ENCODE assay signal across 1 cellular context in the genomic region with DNA sequence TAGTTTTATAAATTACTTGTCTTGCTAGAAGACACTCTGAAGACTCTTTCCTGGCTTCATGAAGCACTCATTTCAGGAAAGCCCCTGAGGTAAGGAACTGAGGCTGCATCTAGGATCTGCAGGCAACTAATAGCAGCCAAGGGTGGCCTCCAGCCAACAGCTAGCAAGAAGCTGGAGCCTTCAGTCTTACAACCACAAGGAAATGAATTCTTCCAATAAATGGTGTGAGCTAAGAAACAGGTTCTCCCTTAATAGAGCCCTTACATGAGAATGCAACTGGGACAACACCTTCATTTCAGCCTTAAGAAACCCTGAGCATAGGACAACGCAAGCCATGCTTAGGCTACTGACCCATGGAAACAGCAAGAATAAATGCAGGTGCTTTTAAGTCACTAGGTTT.
TF ChIP-seq lines count a peak whose summit lies in the region.

No MANE protein-coding gene starts in this region.

TF ChIP-seq in SK-N-SH treated with all-trans-retinoic acid at 6 μM for 48 hours, 23 proteins besides CTCF, POLR2A, EP300 and RAD21 (continued from another document):
- TF ChIP-seq, protein P1, sequence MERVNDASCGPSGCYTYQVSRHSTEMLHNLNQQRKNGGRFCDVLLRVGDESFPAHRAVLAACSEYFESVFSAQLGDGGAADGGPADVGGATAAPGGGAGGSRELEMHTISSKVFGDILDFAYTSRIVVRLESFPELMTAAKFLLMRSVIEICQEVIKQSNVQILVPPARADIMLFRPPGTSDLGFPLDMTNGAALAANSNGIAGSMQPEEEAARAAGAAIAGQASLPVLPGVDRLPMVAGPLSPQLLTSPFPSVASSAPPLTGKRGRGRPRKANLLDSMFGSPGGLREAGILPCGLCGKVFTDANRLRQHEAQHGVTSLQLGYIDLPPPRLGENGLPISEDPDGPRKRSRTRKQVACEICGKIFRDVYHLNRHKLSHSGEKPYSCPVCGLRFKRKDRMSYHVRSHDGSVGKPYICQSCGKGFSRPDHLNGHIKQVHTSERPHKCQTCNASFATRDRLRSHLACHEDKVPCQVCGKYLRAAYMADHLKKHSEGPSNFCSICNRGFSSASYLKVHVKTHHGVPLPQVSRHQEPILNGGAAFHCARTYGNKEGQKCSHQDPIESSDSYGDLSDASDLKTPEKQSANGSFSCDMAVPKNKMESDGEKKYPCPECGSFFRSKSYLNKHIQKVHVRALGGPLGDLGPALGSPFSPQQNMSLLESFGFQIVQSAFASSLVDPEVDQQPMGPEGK (CRISPR knock-in tag; IDR thresholded peaks at IDR 0.05; ENCODE audit: borderline replicate concordance), result no peak
- TF ChIP-seq OSR1 (CRISPR knock-in tag; IDR thresholded peaks at IDR 0.05) (no peak), ZFP30 (CRISPR knock-in tag; IDR thresholded peaks at IDR 0.05) (no peak), CSDC2 (CRISPR knock-in tag; IDR thresholded peaks at IDR 0.05) (no peak), RARB (CRISPR knock-in tag; IDR thresholded peaks at IDR 0.05) (no peak), GLIS3 (CRISPR knock-in tag; IDR thresholded peaks at IDR 0.05) (no peak), ARNTL (CRISPR knock-in tag; IDR thresholded peaks at IDR 0.05; ENCODE audit: borderline replicate concordance, low read depth) (no peak), BACH2 (CRISPR knock-in tag; IDR thresholded peaks at IDR 0.05; ENCODE audit: borderline replicate concordance) (no peak), ZNF8 (CRISPR knock-in tag; IDR thresholded peaks at IDR 0.05) (no peak)
- TF ChIP-seq, protein P2, sequence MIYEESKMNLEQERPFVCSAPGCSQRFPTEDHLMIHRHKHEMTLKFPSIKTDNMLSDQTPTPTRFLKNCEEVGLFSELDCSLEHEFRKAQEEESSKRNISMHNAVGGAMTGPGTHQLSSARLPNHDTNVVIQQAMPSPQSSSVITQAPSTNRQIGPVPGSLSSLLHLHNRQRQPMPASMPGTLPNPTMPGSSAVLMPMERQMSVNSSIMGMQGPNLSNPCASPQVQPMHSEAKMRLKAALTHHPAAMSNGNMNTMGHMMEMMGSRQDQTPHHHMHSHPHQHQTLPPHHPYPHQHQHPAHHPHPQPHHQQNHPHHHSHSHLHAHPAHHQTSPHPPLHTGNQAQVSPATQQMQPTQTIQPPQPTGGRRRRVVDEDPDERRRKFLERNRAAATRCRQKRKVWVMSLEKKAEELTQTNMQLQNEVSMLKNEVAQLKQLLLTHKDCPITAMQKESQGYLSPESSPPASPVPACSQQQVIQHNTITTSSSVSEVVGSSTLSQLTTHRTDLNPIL (CRISPR knock-in tag; IDR thresholded peaks at IDR 0.05; ENCODE audit: low read depth), result no peak
- TF ChIP-seq, protein P3, sequence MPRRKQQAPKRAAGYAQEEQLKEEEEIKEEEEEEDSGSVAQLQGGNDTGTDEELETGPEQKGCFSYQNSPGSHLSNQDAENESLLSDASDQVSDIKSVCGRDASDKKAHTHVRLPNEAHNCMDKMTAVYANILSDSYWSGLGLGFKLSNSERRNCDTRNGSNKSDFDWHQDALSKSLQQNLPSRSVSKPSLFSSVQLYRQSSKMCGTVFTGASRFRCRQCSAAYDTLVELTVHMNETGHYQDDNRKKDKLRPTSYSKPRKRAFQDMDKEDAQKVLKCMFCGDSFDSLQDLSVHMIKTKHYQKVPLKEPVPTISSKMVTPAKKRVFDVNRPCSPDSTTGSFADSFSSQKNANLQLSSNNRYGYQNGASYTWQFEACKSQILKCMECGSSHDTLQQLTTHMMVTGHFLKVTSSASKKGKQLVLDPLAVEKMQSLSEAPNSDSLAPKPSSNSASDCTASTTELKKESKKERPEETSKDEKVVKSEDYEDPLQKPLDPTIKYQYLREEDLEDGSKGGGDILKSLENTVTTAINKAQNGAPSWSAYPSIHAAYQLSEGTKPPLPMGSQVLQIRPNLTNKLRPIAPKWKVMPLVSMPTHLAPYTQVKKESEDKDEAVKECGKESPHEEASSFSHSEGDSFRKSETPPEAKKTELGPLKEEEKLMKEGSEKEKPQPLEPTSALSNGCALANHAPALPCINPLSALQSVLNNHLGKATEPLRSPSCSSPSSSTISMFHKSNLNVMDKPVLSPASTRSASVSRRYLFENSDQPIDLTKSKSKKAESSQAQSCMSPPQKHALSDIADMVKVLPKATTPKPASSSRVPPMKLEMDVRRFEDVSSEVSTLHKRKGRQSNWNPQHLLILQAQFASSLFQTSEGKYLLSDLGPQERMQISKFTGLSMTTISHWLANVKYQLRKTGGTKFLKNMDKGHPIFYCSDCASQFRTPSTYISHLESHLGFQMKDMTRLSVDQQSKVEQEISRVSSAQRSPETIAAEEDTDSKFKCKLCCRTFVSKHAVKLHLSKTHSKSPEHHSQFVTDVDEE (CRISPR knock-in tag; IDR thresholded peaks at IDR 0.05), result no peak
